Comparison of ENCODE assay signal across 17 cellular contexts in the genomic region with DNA sequence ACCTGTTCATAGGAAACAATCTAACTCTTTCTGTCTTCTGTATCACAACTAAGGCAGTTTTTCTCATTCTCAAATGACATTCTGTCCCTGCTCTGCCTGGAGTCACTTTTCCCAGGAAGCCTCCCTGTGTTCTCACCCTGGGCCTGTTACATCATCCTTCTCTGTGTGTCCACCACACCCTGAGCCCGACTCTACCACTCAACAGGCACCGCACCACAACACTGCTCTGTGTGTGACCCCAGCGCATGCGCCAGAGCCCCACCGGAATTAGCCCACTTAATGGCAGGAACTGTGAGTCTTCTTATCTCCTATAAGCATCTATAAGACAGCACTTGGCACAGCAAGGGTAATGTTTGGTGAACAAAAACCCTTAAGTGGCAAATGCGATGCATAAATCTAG. TPM values are rescaled to one million over a fixed set of nuclear protein-coding genes. Genes with fewer than 3 reads are reported as not detected.
DNase-seq lines count a peak whose midpoint lies in the region; ATAC-seq and TF ChIP-seq lines count a peak whose summit lies in the region.
"Had no signal": no experiment of that assay in that cellular context is flagged by ENCODE, and none has a peak within 500 bp of the region (broad histone marks: within the 10 kb centered on the region; RNA-seq: fewer than 3 reads in every experiment).

No MANE protein-coding gene starts in this region.

- H3K27me3 Mint-ChIP-seq in central memory CD8-positive, alpha-beta T cell: no peaks in the 10 kb centered on the region
- H3K27me3 Mint-ChIP-seq in naive thymus-derived CD4-positive, alpha-beta T cell: no peaks in the 10 kb centered on the region
- H3K27me3 Mint-ChIP-seq in activated CD8-positive, alpha-beta T cell treated with anti-CD3 and anti-CD28 coated beads for 36 hours: no peaks in the 10 kb centered on the region
- H3K27me3 Mint-ChIP-seq: CD8-positive, alpha-beta memory T cell had no signal

- H3K9me3 Mint-ChIP-seq in central memory CD8-positive, alpha-beta T cell: no peaks in the 10 kb centered on the region
- H3K9me3 Mint-ChIP-seq in naive thymus-derived CD4-positive, alpha-beta T cell: no peaks in the 10 kb centered on the region
- no peaks in the 10 kb centered on the region for H3K9me3 Mint-ChIP-seq in activated CD8-positive, alpha-beta T cell treated with anti-CD3 and anti-CD28 coated beads for 36 hours
- H3K9me3 Mint-ChIP-seq: CD8-positive, alpha-beta memory T cell; H9 had no signal

- POLR2A ChIA-PET in naive thymus-derived CD4-positive, alpha-beta T cell (lab: Charles Lee): no interaction called here
- POLR2A ChIA-PET in activated CD8-positive, alpha-beta T cell treated with anti-CD3 and anti-CD28 coated beads for 36 hours (lab: Charles Lee): no interaction called here

- H3K9me3 ChIP-seq in naive thymus-derived CD4-positive, alpha-beta T cell (ENCODE audit: control insufficient read depth in 2 of 3, low read length in 3 of 3): no peaks in the 10 kb centered on the region
- H3K9me3 ChIP-seq in esophagus muscularis mucosa: no peaks in the 10 kb centered on the region
- H3K9me3 ChIP-seq: Peyer's patch had no signal

- ATAC-seq in central memory CD8-positive, alpha-beta T cell (replicated peaks; ENCODE audit: extremely low read depth, poor library complexity, severe bottlenecking): no peak
- no peak for ATAC-seq in naive thymus-derived CD4-positive, alpha-beta T cell
- ATAC-seq in activated CD8-positive, alpha-beta T cell treated with anti-CD3 and anti-CD28 coated beads for 36 hours: no peak

- intact Hi-C loops in naive thymus-derived CD4-positive, alpha-beta T cell (cut with micrococcal nuclease): no loop called here
- intact Hi-C loops in esophagus muscularis mucosa (cut with DNase I): no loop called here
- intact Hi-C loops in activated CD8-positive, alpha-beta T cell treated with anti-CD3 and anti-CD28 coated beads for 36 hours (cut with micrococcal nuclease): no loop called here

- H3K27ac ChIP-seq in naive thymus-derived CD4-positive, alpha-beta T cell (ENCODE audit: low read depth, low read length): no peak overlapping the region
- no peak overlapping the region for H3K27ac ChIP-seq in esophagus muscularis mucosa (replicated peaks in 1 of 4)
- H3K27ac ChIP-seq: Peyer's patch had no signal

- no peak overlapping the region for H3K4me3 Mint-ChIP-seq in central memory CD8-positive, alpha-beta T cell
- no peak overlapping the region for H3K4me3 Mint-ChIP-seq in naive thymus-derived CD4-positive, alpha-beta T cell
- no peak overlapping the region for H3K4me3 Mint-ChIP-seq in activated CD8-positive, alpha-beta T cell treated with anti-CD3 and anti-CD28 coated beads for 36 hours
- H3K4me3 Mint-ChIP-seq: H9 had no signal

- H3K36me3 ChIP-seq in naive thymus-derived CD4-positive, alpha-beta T cell (ENCODE audit: control insufficient read depth in 2 of 3, insufficient read depth in 3 of 3, low read length in 3 of 3): peaks cover 4 to 55% (median 5%) of the 10 kb centered on the region in 3 experiments
- H3K36me3 ChIP-seq in esophagus muscularis mucosa: peaks cover 35 to 67% (median 42%) of the 10 kb centered on the region in 4 donors

- peaks cover 51% of the 10 kb centered on the region for H3K36me3 Mint-ChIP-seq in central memory CD8-positive, alpha-beta T cell (ENCODE audit: insufficient read depth)
- H3K36me3 Mint-ChIP-seq in naive thymus-derived CD4-positive, alpha-beta T cell: peaks cover 22 to 52% (median 28%) of the 10 kb centered on the region in 5 donors
- H3K36me3 Mint-ChIP-seq in activated CD8-positive, alpha-beta T cell treated with anti-CD3 and anti-CD28 coated beads for 36 hours (ENCODE audit: low read depth): peaks cover 31% of the 10 kb centered on the region

- 90% methylated on average over 6 of the region's 6 CpGs for WGBS in esophagus muscularis mucosa

- peak overlapping the region; percentile 16 for H3K27ac Mint-ChIP-seq in central memory CD8-positive, alpha-beta T cell (ENCODE audit: low read depth)
- H3K27ac Mint-ChIP-seq in naive thymus-derived CD4-positive, alpha-beta T cell: peak overlapping the region in 6 of 9 donors; percentile 10 to 87 (median 60)
- no peak overlapping the region for H3K27ac Mint-ChIP-seq in activated CD8-positive, alpha-beta T cell treated with anti-CD3 and anti-CD28 coated beads for 36 hours

- peaks cover 0 to 5% of the 10 kb centered on the region in 2 donors for H3K4me1 ChIP-seq in naive thymus-derived CD4-positive, alpha-beta T cell (ENCODE audit: control insufficient read depth in 2 of 2, insufficient read depth in 2 of 2, low read length in 2 of 2)
- H3K4me1 ChIP-seq in esophagus muscularis mucosa: no peaks in the 10 kb centered on the region
- H3K4me1 ChIP-seq: Peyer's patch had no signal

- no peak for TF ChIP-seq POLR2A in esophagus muscularis mucosa (IDR thresholded peaks at IDR 0.05; ENCODE audit: low read depth)

- CTCF ChIA-PET in naive thymus-derived CD4-positive, alpha-beta T cell (lab: Charles Lee): no interaction called here
- CTCF ChIA-PET in activated CD8-positive, alpha-beta T cell treated with anti-CD3 and anti-CD28 coated beads for 36 hours (lab: Charles Lee): no interaction called here

- TF ChIP-seq CTCF in esophagus muscularis mucosa (IDR thresholded peaks at IDR 0.05): no peak
- TF ChIP-seq CTCF in activated CD8-positive, alpha-beta T cell treated with anti-CD3 and anti-CD28 coated beads for 36 hours (IDR thresholded peaks at IDR 0.05): no peak

- DNase-seq in COLO829 (ENCODE audit: low spot score): peak; percentile 22
- DNase-seq in H4 (ENCODE audit: low spot score): peak; percentile 84
- no peak for DNase-seq in central memory CD8-positive, alpha-beta T cell (ENCODE audit: low spot score in 2 of 2)
- DNase-seq in naive thymus-derived CD4-positive, alpha-beta T cell: no peak
- no peak for DNase-seq in hippocampal formation (lab: John Stamatoyannopoulos, UW)
- no peak for DNase-seq in esophagus muscularis mucosa (ENCODE audit: extremely low spot score)
- no peak for DNase-seq in activated CD8-positive, alpha-beta T cell treated with anti-CD3 and anti-CD28 coated beads for 36 hours
- no peak for DNase-seq in stimulated activated CD4-positive, alpha-beta T cell treated with anti-CD3 and anti-CD28 coated beads, Interleukin-2, amount 100 ng/mL, for 24 hours
- DNase-seq: CD8-positive, alpha-beta memory T cell; H9; NCI-H1417 treated with DMSO at 0.1 percent for 48 hours; NCI-H2029 treated with DMSO at 0.1 percent for 48 hours; NCI-H510A treated with DMSO at 0.1 percent for 48 hours; Peyer's patch; SHP77 had no signal

- no peak for TF ChIP-seq EP300 in esophagus muscularis mucosa (IDR thresholded peaks at IDR 0.05)

- peaks cover 26% of the 10 kb centered on the region for H3K4me1 Mint-ChIP-seq in central memory CD8-positive, alpha-beta T cell
- H3K4me1 Mint-ChIP-seq in naive thymus-derived CD4-positive, alpha-beta T cell: peaks cover 7 to 12% (median 8%) of the 10 kb centered on the region in 7 donors
- peaks cover 6% of the 10 kb centered on the region for H3K4me1 Mint-ChIP-seq in activated CD8-positive, alpha-beta T cell treated with anti-CD3 and anti-CD28 coated beads for 36 hours (ENCODE audit: low read depth)

- H3K4me3 ChIP-seq in naive thymus-derived CD4-positive, alpha-beta T cell (ENCODE audit: low read length): no peak overlapping the region
- H3K4me3 ChIP-seq in esophagus muscularis mucosa: no peak overlapping the region
- H3K4me3 ChIP-seq: Peyer's patch had no signal

- no peaks in the 10 kb centered on the region for H3K27me3 ChIP-seq in naive thymus-derived CD4-positive, alpha-beta T cell (ENCODE audit: control insufficient read depth in 2 of 2, insufficient read depth in 2 of 2, low read length in 2 of 2)
- no peaks in the 10 kb centered on the region for H3K27me3 ChIP-seq in esophagus muscularis mucosa
- H3K27me3 ChIP-seq: Peyer's patch had no signal

RNA-seq across cellular contexts. Expression of gene TGFBRAP1, which starts 32.3 kb away (rescaled TPM):
- 13.8 and 14.6 TPM in 2 replicates for total RNA-seq in H4 (2014; rRNA removed; shearing (Covaris generic))
- total RNA-seq in naive thymus-derived CD4-positive, alpha-beta T cell: 10 to 100 TPM; 19.1 to 22.5 (median 21.6) TPM
- polyA plus RNA-seq in naive thymus-derived CD4-positive, alpha-beta T cell: 10 to 100 TPM; 18.0 to 28.3 TPM
- 10 to 100 TPM; 20.8 to 34.4 (median 27.9) TPM for total RNA-seq in esophagus muscularis mucosa
- 10 to 100 TPM; 17.9 to 20.2 TPM for total RNA-seq in activated CD8-positive, alpha-beta T cell treated with anti-CD3 and anti-CD28 coated beads for 36 hours

RNA-seq across cellular contexts. Expression of gene C2orf49, which starts 40.1 kb away (rescaled TPM):
- 12.1 and 18.1 TPM in 2 replicates for total RNA-seq in H4 (2014; rRNA removed; shearing (Covaris generic))
- 10 to 100 TPM; 17.5 to 30.8 (median 23.4) TPM for total RNA-seq in naive thymus-derived CD4-positive, alpha-beta T cell
- polyA plus RNA-seq in naive thymus-derived CD4-positive, alpha-beta T cell: 10 to 100 TPM in 1 of 2 donors, 1 to 10 TPM in 1; 9.7 to 11.1 TPM
- 10 to 100 TPM; 16.4 to 19.5 (median 17.7) TPM for total RNA-seq in esophagus muscularis mucosa
- total RNA-seq in activated CD8-positive, alpha-beta T cell treated with anti-CD3 and anti-CD28 coated beads for 36 hours: 10 to 100 TPM; 22.3 to 23.3 TPM

RNA-seq across cellular contexts. Expression of gene GPR45, which starts 55.7 kb away (rescaled TPM):
- total RNA-seq in H4 (2014; rRNA removed; shearing (Covaris generic)): not detected in 2 replicates
- not detected for total RNA-seq in naive thymus-derived CD4-positive, alpha-beta T cell
- under 1 TPM in 1 of 2 donors, not detected in 1; 0.26 TPM for polyA plus RNA-seq in naive thymus-derived CD4-positive, alpha-beta T cell
- total RNA-seq in esophagus muscularis mucosa: not detected
- total RNA-seq in activated CD8-positive, alpha-beta T cell treated with anti-CD3 and anti-CD28 coated beads for 36 hours: not detected
- total RNA-seq: CD8-positive, alpha-beta memory T cell; H9; LHCN-M2; Peyer's patch had no signal
- polyA plus RNA-seq: BJ; CD8-positive, alpha-beta memory T cell had no signal

Comparison
In these comparisons a context has a peak if more than half of its experiments do, and no peak if none do; other contexts are left out.
1. DNase-seq: peak in COLO829 (single experiment) and H4 (single experiment); none in central memory CD8-positive, alpha-beta T cell (0 of 2), naive thymus-derived CD4-positive, alpha-beta T cell (0 of 9), hippocampal formation (0 of 2), esophagus muscularis mucosa (single experiment), activated CD8-positive, alpha-beta T cell treated with anti-CD3 and anti-CD28 coated beads for 36 hours (single experiment) and stimulated activated CD4-positive, alpha-beta T cell treated with anti-CD3 and anti-CD28 coated beads, Interleukin-2, amount 100 ng/mL, for 24 hours (0 of 2).